8 cellular contexts compared by ENCODE assay signal in the genomic region with DNA sequence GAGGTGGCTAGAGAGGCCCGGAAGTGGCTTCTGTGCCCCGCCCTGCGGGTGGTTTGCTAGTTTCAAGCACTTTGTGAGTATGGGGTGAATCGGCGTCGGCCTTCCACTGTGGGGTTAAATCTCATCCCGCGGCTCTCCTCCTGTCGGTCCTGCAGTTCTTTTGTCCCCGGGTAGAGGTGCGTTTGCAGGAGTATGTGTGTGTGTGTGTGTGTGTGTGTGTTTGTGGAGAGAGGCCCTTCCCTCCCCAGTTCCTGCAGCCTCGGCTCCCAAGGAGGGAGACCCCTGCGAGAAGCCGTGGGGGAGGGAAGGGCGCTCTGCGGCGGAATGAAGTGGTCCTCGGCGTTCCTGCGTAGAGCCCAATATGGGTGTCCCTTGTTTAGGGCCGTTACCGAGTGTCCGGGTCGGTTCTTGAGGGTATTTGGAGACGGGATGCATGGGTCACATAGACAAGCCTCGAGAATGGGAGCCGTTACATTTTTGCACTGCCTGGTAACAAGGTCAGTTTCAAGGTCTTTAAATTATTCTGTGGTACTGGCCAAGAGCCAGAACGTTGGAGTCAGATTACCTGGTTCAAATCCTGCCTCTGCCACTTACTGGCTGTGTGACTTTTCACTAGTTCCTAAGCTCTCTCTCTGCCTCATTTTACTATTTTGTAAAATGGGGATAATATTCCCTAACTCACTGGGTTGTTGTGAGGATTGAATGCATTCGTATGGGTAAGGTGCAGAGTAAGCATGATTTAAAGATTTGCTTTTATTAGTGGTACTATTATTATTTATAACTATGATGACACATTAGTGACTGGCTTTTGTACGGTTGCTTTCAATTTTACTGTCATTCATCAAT. TPM values are rescaled to one million over a fixed set of nuclear protein-coding genes. Genes with fewer than 3 reads are reported as not detected.
DNase-seq lines count a peak whose midpoint lies in the region; ATAC-seq, FAIRE-seq and TF ChIP-seq lines count a peak whose summit lies in the region.

A gene (plus strand): TSS at position 56 of the 846 bp plus-strand sequence. CDS start 9,640 bp downstream, outside the sequence.

- H3K4me3 Mint-ChIP-seq in astrocyte (ENCODE audit: unreplicated experiment): peak within 1 kb of the TSS; percentile 99

- H3K4me3 ChIP-seq in astrocyte (ENCODE audit: insufficient read depth, low read depth, low read length): peak within 1 kb of the TSS; percentile 88

- FAIRE-seq in astrocyte (lab: Jason Lieb, UNC): no peak

- ATAC-seq in GM18499 (IDR thresholded peaks at IDR 0.05; ENCODE audit: insufficient read depth, unreplicated experiment): peak; percentile 86
- peak; percentile 97 for ATAC-seq in HG02763 (IDR thresholded peaks at IDR 0.05; ENCODE audit: unreplicated experiment)

- no peaks in the 10 kb centered on the region for H3K9me3 ChIP-seq in astrocyte (ENCODE audit: insufficient read depth, low read depth, low read length)

- peak within 1 kb of the TSS; percentile 80 for H2AFZ ChIP-seq in astrocyte (ENCODE audit: low read depth, low read length)

- H3K79me2 ChIP-seq in astrocyte (ENCODE audit: insufficient read depth, low read length): peaks cover 47% of the 10 kb centered on the region

- no peaks in the 10 kb centered on the region for H3K9me3 Mint-ChIP-seq in astrocyte (ENCODE audit: unreplicated experiment)

- no peaks in the 10 kb centered on the region for H4K20me1 ChIP-seq in astrocyte (ENCODE audit: insufficient read depth, low read length)

- peaks cover 7% of the 10 kb centered on the region for H3K27me3 ChIP-seq in astrocyte (ENCODE audit: insufficient read depth, low read length)

- H3K4me2 ChIP-seq in astrocyte (ENCODE audit: low read length): peak within 1 kb of the TSS; percentile 88

- TF ChIP-seq CTCF in astrocyte (IDR thresholded peaks at IDR 0.05; ENCODE audit: insufficient read depth, low read depth, low read length): no peak

- peaks cover under 1% of the 10 kb centered on the region for H3K4me1 ChIP-seq in astrocyte (ENCODE audit: insufficient read depth, low read length)

- peak within 1 kb of the TSS; percentile 67 for H3K27ac Mint-ChIP-seq in astrocyte (ENCODE audit: unreplicated experiment)

- H3K27me3 Mint-ChIP-seq in astrocyte (ENCODE audit: low read depth, unreplicated experiment): peaks cover 12% of the 10 kb centered on the region

- H3K27ac ChIP-seq in astrocyte (ENCODE audit: low read depth, low read length): peak within 1 kb of the TSS; percentile 48

- DNase-seq in NCI-H146 (lab: John Stamatoyannopoulos, UW) (peak; percentile 86), T-helper 22 cell (ENCODE audit: low read depth) (peak; percentile 60), astrocyte (ENCODE audit: low read depth) (peak; percentile 70), hippocampal formation (lab: John Stamatoyannopoulos, UW) (peak; percentile 79 to 82), retina (peak; percentile 92), cortex of kidney (lab: John Stamatoyannopoulos, UW) (no peak)

- peaks cover 4% of the 10 kb centered on the region for H3K4me1 Mint-ChIP-seq in astrocyte (ENCODE audit: low read depth, unreplicated experiment)

- no peaks in the 10 kb centered on the region for H3K36me3 ChIP-seq in astrocyte (ENCODE audit: insufficient read depth, low read length)

- H3K9ac ChIP-seq in astrocyte (ENCODE audit: low read length): peak within 1 kb of the TSS; percentile 87

- H3K36me3 Mint-ChIP-seq in astrocyte (ENCODE audit: low read depth, unreplicated experiment): no peaks in the 10 kb centered on the region

RNA-seq across cellular contexts. Expression of the gene that starts here (rescaled TPM):
- 7.6 and 8.0 TPM in 2 replicates for total RNA-seq in astrocyte
